ENCODE assay signal across 1 cellular context in genomic region chr3:78176869-78177268, GRCh38.
TF ChIP-seq lines count a peak whose summit lies in the region.

No MANE protein-coding gene starts in this region.

TF ChIP-seq in HepG2, 621 proteins besides CTCF, POLR2A, EP300 and RAD21 (continued from another document and continues in another):
- peak; percentile 50; the same call in 1 of the 2 replicates for TF ChIP-seq NCOA2 (CRISPR knock-in tag; IDR thresholded peaks at IDR 0.05)
- no peak for TF ChIP-seq HIC2 (CRISPR knock-in tag; IDR thresholded peaks at IDR 0.05; ENCODE audit: low read depth)
- TF ChIP-seq CBX2 (IDR thresholded peaks at IDR 0.05; ENCODE audit: low read depth, low read length): no peak
- TF ChIP-seq CBX2 (CRISPR knock-in tag; IDR thresholded peaks at IDR 0.05; ENCODE audit: low read depth): no peak
- no peak for TF ChIP-seq JUN (CRISPR knock-in tag; IDR thresholded peaks at IDR 0.05)
- no peak for TF ChIP-seq ZNF777 (CRISPR knock-in tag; IDR thresholded peaks at IDR 0.05)
- TF ChIP-seq, protein P1, sequence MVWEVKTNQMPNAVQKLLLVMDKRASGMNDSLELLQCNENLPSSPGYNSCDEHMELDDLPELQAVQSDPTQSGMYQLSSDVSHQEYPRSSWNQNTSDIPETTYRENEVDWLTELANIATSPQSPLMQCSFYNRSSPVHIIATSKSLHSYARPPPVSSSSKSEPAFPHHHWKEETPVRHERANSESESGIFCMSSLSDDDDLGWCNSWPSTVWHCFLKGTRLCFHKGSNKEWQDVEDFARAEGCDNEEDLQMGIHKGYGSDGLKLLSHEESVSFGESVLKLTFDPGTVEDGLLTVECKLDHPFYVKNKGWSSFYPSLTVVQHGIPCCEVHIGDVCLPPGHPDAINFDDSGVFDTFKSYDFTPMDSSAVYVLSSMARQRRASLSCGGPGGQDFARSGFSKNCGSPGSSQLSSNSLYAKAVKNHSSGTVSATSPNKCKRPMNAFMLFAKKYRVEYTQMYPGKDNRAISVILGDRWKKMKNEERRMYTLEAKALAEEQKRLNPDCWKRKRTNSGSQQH (CRISPR knock-in tag; IDR thresholded peaks at IDR 0.05; ENCODE audit: low read depth): 0 out of 2 replicates have a peak, but pooled peaks have one; percentile 41
- TF ChIP-seq FOXC1 (CRISPR knock-in tag; IDR thresholded peaks at IDR 0.05; ENCODE audit: borderline replicate concordance): no peak
- TF ChIP-seq, protein P2, sequence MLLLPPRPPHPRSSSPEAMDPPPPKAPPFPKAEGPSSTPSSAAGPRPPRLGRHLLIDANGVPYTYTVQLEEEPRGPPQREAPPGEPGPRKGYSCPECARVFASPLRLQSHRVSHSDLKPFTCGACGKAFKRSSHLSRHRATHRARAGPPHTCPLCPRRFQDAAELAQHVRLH (CRISPR knock-in tag; IDR thresholded peaks at IDR 0.05; ENCODE audit: borderline replicate concordance, low read depth): no peak
- TF ChIP-seq ZBTB44 (CRISPR knock-in tag; IDR thresholded peaks at IDR 0.05): no peak
- no peak for TF ChIP-seq ARID2 (CRISPR knock-in tag; IDR thresholded peaks at IDR 0.05; ENCODE audit: borderline replicate concordance)
- TF ChIP-seq, protein P3, sequence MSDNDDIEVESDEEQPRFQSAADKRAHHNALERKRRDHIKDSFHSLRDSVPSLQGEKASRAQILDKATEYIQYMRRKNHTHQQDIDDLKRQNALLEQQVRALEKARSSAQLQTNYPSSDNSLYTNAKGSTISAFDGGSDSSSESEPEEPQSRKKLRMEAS (IDR thresholded peaks at IDR 0.05): peak; percentile 84
- peak; percentile 57; the same call in 1 of the 2 replicates for TF ChIP-seq FOXJ3 (CRISPR knock-in tag; IDR thresholded peaks at IDR 0.05; ENCODE audit: borderline replicate concordance)
- TF ChIP-seq RCOR2 (CRISPR knock-in tag; IDR thresholded peaks at IDR 0.05): 0 out of 2 replicates have a peak, but pooled peaks have one; percentile 33
- TF ChIP-seq THAP11 (CRISPR knock-in tag; IDR thresholded peaks at IDR 0.05): peak; percentile 62
- no peak for TF ChIP-seq ZSCAN9 (CRISPR knock-in tag; IDR thresholded peaks at IDR 0.05; ENCODE audit: borderline replicate concordance)
- no peak for TF ChIP-seq CSRNP2 (CRISPR knock-in tag; conservative IDR thresholded peaks at IDR 0.05; ENCODE audit: low read depth)
- TF ChIP-seq ZNF101 (CRISPR knock-in tag; IDR thresholded peaks at IDR 0.05; ENCODE audit: borderline replicate concordance, low read depth): no peak
- no peak for TF ChIP-seq RAD51 (IDR thresholded peaks at IDR 0.05; ENCODE audit: borderline replicate concordance)
- no peak for TF ChIP-seq DBP (CRISPR knock-in tag; IDR thresholded peaks at IDR 0.05; ENCODE audit: not compliant biosample characterization)
- no peak for TF ChIP-seq RERE (CRISPR knock-in tag; IDR thresholded peaks at IDR 0.05; ENCODE audit: low read depth)
- no peak for TF ChIP-seq ZFP36 (IDR thresholded peaks at IDR 0.05; ENCODE audit: borderline replicate concordance, low read depth, low read length, partially characterized antibody)
- TF ChIP-seq PAF1 (CRISPR knock-in tag; IDR thresholded peaks at IDR 0.05): no peak
- no peak for TF ChIP-seq ZMAT3 (CRISPR knock-in tag; conservative IDR thresholded peaks at IDR 0.05)
- no peak for TF ChIP-seq GZF1 (CRISPR knock-in tag; IDR thresholded peaks at IDR 0.05)
- TF ChIP-seq ZNF850 (CRISPR knock-in tag; conservative IDR thresholded peaks at IDR 0.05): no peak
- TF ChIP-seq RFXANK (CRISPR knock-in tag; IDR thresholded peaks at IDR 0.05): no peak
- TF ChIP-seq, protein P4, sequence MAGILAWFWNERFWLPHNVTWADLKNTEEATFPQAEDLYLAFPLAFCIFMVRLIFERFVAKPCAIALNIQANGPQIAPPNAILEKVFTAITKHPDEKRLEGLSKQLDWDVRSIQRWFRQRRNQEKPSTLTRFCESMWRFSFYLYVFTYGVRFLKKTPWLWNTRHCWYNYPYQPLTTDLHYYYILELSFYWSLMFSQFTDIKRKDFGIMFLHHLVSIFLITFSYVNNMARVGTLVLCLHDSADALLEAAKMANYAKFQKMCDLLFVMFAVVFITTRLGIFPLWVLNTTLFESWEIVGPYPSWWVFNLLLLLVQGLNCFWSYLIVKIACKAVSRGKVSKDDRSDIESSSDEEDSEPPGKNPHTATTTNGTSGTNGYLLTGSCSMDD (CRISPR knock-in tag; IDR thresholded peaks at IDR 0.05): no peak
- TF ChIP-seq ISL2 (CRISPR knock-in tag; IDR thresholded peaks at IDR 0.05): no peak
- no peak for TF ChIP-seq HMGXB3 (CRISPR knock-in tag; IDR thresholded peaks at IDR 0.05; ENCODE audit: borderline replicate concordance)
- no peak for TF ChIP-seq CCDC6 (CRISPR knock-in tag; IDR thresholded peaks at IDR 0.05)
- TF ChIP-seq ETV6 (CRISPR knock-in tag; conservative IDR thresholded peaks at IDR 0.05): no peak
- no peak for TF ChIP-seq PRDM15 (CRISPR knock-in tag; IDR thresholded peaks at IDR 0.05)
- TF ChIP-seq ZNF720 (CRISPR knock-in tag; IDR thresholded peaks at IDR 0.05): no peak
- TF ChIP-seq ZNF546 (CRISPR knock-in tag; conservative IDR thresholded peaks at IDR 0.05): no peak
- no peak for TF ChIP-seq HMGA1 (CRISPR knock-in tag; conservative IDR thresholded peaks at IDR 0.05)
